Comparison of ENCODE assay signal across 8 cellular contexts in genomic region chr13:94345374-94346195, GRCh38.
DNase-seq lines count a peak whose midpoint lies in the region; ATAC-seq and TF ChIP-seq lines count a peak whose summit lies in the region.

No MANE protein-coding gene starts in this region.

- H2AFZ ChIP-seq in neural cell (ENCODE audit: low read depth, low read length), result no peak overlapping the region

- DNase-seq in DMS 273 (lab: John Stamatoyannopoulos, UW; ENCODE audit: unreplicated experiment), result peak; percentile 60
- DNase-seq in DMS 273 treated with DMSO at 0.1 percent for 48 hours (lab: John Stamatoyannopoulos, UW), result no peak
- DNase-seq in NCI-H1417 (lab: John Stamatoyannopoulos, UW), result peak; percentile 62 to 90 (median 73)
- DNase-seq in brain microvascular endothelial cell, result no peak
- DNase-seq in GM20000 (ENCODE audit: low spot score), result no peak
- no peak for DNase-seq in activated CD4-positive, alpha-beta memory T cell treated with anti-CD3 and anti-CD28 coated beads, Interleukin-2, amount 10 ng/mL, durations not matched to agents 7 days and 5 days

- TF ChIP-seq CTCF in brain microvascular endothelial cell (IDR thresholded peaks at IDR 0.05; ENCODE audit: low read depth, low read length, missing control alignments) (peak; percentile 39), neural cell (IDR thresholded peaks at IDR 0.05; ENCODE audit: poor library complexity, severe bottlenecking) (peak; percentile 47), GM20000 (IDR thresholded peaks at IDR 0.05; ENCODE audit: extremely low read depth, missing control alignments) (no peak)

- H3K27ac Mint-ChIP-seq in activated CD4-positive, alpha-beta memory T cell treated with anti-CD3 and anti-CD28 coated beads, Interleukin-2, amount 10 ng/mL, durations not matched to agents 7 days and 5 days, result no peak overlapping the region

- no peak overlapping the region for H3K4me2 ChIP-seq in neural cell (ENCODE audit: low read length)

- H3K9me3 ChIP-seq in neural cell (ENCODE audit: low read length), result no peaks in the 10 kb centered on the region

- no peak for TF ChIP-seq EP300 in neural cell (conservative IDR thresholded peaks at IDR 0.05; ENCODE audit: poor library complexity, severe bottlenecking)

- H3K27ac ChIP-seq in brain microvascular endothelial cell, result no peak overlapping the region
- H3K27ac ChIP-seq in neural cell (ENCODE audit: low read length), result no peak overlapping the region

- H3F3A ChIP-seq in neural cell (ENCODE audit: insufficient read depth, low read length, poor library complexity, severe bottlenecking), result no peaks in the 10 kb centered on the region

- no peaks in the 10 kb centered on the region for H3K79me2 ChIP-seq in neural cell (replicated peaks; ENCODE audit: insufficient read depth, low read length)

- H3K4me3 Mint-ChIP-seq in activated CD4-positive, alpha-beta memory T cell treated with anti-CD3 and anti-CD28 coated beads, Interleukin-2, amount 10 ng/mL, durations not matched to agents 7 days and 5 days, result no peak overlapping the region

- POLR2A ChIA-PET in activated CD4-positive, alpha-beta memory T cell treated with anti-CD3 and anti-CD28 coated beads, Interleukin-2, amount 10 ng/mL, durations not matched to agents 7 days and 5 days (lab: Charles Lee), result no interaction called here

- in situ Hi-C loops in brain microvascular endothelial cell (cut with HindIII; ENCODE audit: low pct_ligation_motif_present, low sequenced_read_pairs), result no loop called here

- H3K9ac ChIP-seq in neural cell (ENCODE audit: low read length), result no peak overlapping the region

- H3K9me3 Mint-ChIP-seq in activated CD4-positive, alpha-beta memory T cell treated with anti-CD3 and anti-CD28 coated beads, Interleukin-2, amount 10 ng/mL, durations not matched to agents 7 days and 5 days, result no peaks in the 10 kb centered on the region

- CTCF ChIA-PET in activated CD4-positive, alpha-beta memory T cell treated with anti-CD3 and anti-CD28 coated beads, Interleukin-2, amount 10 ng/mL, durations not matched to agents 7 days and 5 days (lab: Charles Lee), result interaction anchor here (1.0 to 3.1 kb wide), 3 partner anchors 16 to 33 kb away, joined by 3 to 12 read pairs (median 8); no protein-coding TSS in a partner anchor

- TF ChIP-seq RAD21 in neural cell (conservative IDR thresholded peaks at IDR 0.05), result peak; percentile 65

- no peaks in the 10 kb centered on the region for H3K27me3 ChIP-seq in brain microvascular endothelial cell (replicated peaks)
- no peaks in the 10 kb centered on the region for H3K27me3 ChIP-seq in neural cell (ENCODE audit: insufficient read depth, low read depth, low read length)

- H3K36me3 Mint-ChIP-seq in activated CD4-positive, alpha-beta memory T cell treated with anti-CD3 and anti-CD28 coated beads, Interleukin-2, amount 10 ng/mL, durations not matched to agents 7 days and 5 days (ENCODE audit: low read depth), result no peaks in the 10 kb centered on the region

- H3K27me3 Mint-ChIP-seq in activated CD4-positive, alpha-beta memory T cell treated with anti-CD3 and anti-CD28 coated beads, Interleukin-2, amount 10 ng/mL, durations not matched to agents 7 days and 5 days, result peaks cover 2% of the 10 kb centered on the region

- no peaks in the 10 kb centered on the region for H4K20me1 ChIP-seq in neural cell (ENCODE audit: insufficient read depth)

- H3K9me2 ChIP-seq in neural cell (ENCODE audit: insufficient read depth, low read length), result no peaks in the 10 kb centered on the region

- H3K36me3 ChIP-seq in brain microvascular endothelial cell (replicated peaks), result no peaks in the 10 kb centered on the region
- no peaks in the 10 kb centered on the region for H3K36me3 ChIP-seq in neural cell (ENCODE audit: insufficient read depth, low read length)

- no peak for ATAC-seq in GM19324 (IDR thresholded peaks at IDR 0.05; ENCODE audit: low FRiP score, unreplicated experiment)

- H3K4me1 Mint-ChIP-seq in activated CD4-positive, alpha-beta memory T cell treated with anti-CD3 and anti-CD28 coated beads, Interleukin-2, amount 10 ng/mL, durations not matched to agents 7 days and 5 days, result peaks cover 9% of the 10 kb centered on the region

- no peak overlapping the region for H3K4me3 ChIP-seq in brain microvascular endothelial cell (ENCODE audit: low read depth, low read length)
- H3K4me3 ChIP-seq in neural cell (ENCODE audit: low read length), result no peak overlapping the region

TF ChIP-seq in neural cell, 6 proteins besides CTCF, POLR2A, EP300 and RAD21:
- TF ChIP-seq EZH2 (IDR thresholded peaks at IDR 0.05; ENCODE audit: borderline replicate concordance, insufficient read depth, low read length, poor library complexity, severe bottlenecking), result no peak
- peak; percentile 53 for TF ChIP-seq SMC3 (conservative IDR thresholded peaks at IDR 0.05; ENCODE audit: poor library complexity)

Comparison
In these comparisons a context has a peak if more than half of its experiments do, and no peak if none do; other contexts are left out.
1. DNase-seq: peak in DMS 273 (single experiment) and NCI-H1417 (3 of 3); none in DMS 273 treated with DMSO at 0.1 percent for 48 hours (single experiment), brain microvascular endothelial cell (single experiment), GM20000 (single experiment) and activated CD4-positive, alpha-beta memory T cell treated with anti-CD3 and anti-CD28 coated beads, Interleukin-2, amount 10 ng/mL, durations not matched to agents 7 days and 5 days (single experiment).